ENCODE assay signal across 1 cellular context in the genomic region with DNA sequence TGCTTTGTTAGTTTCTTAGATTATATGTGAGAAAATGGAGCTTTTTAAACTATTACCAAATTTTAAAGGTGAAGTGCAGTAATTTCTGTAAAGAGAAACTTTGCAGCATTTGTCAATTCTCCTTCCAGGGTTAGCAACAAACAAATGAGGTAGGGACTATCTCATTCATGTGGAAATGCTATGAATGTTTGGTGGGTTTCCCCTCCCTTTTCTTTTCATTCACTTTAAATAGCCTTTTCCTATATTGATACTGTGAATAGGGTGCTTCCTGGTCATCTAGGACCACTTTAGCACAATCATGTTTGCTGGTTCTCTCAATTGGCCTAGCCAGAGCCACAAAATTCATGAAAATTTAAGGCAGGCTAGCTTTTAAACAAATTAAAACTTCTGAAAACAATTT.
TF ChIP-seq lines count a peak whose summit lies in the region.

No MANE protein-coding gene starts in this region.

TF ChIP-seq in H1, 55 proteins besides CTCF, POLR2A, EP300 and RAD21:
- TF ChIP-seq, protein P1, sequence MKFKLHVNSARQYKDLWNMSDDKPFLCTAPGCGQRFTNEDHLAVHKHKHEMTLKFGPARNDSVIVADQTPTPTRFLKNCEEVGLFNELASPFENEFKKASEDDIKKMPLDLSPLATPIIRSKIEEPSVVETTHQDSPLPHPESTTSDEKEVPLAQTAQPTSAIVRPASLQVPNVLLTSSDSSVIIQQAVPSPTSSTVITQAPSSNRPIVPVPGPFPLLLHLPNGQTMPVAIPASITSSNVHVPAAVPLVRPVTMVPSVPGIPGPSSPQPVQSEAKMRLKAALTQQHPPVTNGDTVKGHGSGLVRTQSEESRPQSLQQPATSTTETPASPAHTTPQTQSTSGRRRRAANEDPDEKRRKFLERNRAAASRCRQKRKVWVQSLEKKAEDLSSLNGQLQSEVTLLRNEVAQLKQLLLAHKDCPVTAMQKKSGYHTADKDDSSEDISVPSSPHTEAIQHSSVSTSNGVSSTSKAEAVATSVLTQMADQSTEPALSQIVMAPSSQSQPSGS (IDR thresholded peaks at IDR 0.05; ENCODE audit: low read length) = no peak
- TF ChIP-seq, protein P2, sequence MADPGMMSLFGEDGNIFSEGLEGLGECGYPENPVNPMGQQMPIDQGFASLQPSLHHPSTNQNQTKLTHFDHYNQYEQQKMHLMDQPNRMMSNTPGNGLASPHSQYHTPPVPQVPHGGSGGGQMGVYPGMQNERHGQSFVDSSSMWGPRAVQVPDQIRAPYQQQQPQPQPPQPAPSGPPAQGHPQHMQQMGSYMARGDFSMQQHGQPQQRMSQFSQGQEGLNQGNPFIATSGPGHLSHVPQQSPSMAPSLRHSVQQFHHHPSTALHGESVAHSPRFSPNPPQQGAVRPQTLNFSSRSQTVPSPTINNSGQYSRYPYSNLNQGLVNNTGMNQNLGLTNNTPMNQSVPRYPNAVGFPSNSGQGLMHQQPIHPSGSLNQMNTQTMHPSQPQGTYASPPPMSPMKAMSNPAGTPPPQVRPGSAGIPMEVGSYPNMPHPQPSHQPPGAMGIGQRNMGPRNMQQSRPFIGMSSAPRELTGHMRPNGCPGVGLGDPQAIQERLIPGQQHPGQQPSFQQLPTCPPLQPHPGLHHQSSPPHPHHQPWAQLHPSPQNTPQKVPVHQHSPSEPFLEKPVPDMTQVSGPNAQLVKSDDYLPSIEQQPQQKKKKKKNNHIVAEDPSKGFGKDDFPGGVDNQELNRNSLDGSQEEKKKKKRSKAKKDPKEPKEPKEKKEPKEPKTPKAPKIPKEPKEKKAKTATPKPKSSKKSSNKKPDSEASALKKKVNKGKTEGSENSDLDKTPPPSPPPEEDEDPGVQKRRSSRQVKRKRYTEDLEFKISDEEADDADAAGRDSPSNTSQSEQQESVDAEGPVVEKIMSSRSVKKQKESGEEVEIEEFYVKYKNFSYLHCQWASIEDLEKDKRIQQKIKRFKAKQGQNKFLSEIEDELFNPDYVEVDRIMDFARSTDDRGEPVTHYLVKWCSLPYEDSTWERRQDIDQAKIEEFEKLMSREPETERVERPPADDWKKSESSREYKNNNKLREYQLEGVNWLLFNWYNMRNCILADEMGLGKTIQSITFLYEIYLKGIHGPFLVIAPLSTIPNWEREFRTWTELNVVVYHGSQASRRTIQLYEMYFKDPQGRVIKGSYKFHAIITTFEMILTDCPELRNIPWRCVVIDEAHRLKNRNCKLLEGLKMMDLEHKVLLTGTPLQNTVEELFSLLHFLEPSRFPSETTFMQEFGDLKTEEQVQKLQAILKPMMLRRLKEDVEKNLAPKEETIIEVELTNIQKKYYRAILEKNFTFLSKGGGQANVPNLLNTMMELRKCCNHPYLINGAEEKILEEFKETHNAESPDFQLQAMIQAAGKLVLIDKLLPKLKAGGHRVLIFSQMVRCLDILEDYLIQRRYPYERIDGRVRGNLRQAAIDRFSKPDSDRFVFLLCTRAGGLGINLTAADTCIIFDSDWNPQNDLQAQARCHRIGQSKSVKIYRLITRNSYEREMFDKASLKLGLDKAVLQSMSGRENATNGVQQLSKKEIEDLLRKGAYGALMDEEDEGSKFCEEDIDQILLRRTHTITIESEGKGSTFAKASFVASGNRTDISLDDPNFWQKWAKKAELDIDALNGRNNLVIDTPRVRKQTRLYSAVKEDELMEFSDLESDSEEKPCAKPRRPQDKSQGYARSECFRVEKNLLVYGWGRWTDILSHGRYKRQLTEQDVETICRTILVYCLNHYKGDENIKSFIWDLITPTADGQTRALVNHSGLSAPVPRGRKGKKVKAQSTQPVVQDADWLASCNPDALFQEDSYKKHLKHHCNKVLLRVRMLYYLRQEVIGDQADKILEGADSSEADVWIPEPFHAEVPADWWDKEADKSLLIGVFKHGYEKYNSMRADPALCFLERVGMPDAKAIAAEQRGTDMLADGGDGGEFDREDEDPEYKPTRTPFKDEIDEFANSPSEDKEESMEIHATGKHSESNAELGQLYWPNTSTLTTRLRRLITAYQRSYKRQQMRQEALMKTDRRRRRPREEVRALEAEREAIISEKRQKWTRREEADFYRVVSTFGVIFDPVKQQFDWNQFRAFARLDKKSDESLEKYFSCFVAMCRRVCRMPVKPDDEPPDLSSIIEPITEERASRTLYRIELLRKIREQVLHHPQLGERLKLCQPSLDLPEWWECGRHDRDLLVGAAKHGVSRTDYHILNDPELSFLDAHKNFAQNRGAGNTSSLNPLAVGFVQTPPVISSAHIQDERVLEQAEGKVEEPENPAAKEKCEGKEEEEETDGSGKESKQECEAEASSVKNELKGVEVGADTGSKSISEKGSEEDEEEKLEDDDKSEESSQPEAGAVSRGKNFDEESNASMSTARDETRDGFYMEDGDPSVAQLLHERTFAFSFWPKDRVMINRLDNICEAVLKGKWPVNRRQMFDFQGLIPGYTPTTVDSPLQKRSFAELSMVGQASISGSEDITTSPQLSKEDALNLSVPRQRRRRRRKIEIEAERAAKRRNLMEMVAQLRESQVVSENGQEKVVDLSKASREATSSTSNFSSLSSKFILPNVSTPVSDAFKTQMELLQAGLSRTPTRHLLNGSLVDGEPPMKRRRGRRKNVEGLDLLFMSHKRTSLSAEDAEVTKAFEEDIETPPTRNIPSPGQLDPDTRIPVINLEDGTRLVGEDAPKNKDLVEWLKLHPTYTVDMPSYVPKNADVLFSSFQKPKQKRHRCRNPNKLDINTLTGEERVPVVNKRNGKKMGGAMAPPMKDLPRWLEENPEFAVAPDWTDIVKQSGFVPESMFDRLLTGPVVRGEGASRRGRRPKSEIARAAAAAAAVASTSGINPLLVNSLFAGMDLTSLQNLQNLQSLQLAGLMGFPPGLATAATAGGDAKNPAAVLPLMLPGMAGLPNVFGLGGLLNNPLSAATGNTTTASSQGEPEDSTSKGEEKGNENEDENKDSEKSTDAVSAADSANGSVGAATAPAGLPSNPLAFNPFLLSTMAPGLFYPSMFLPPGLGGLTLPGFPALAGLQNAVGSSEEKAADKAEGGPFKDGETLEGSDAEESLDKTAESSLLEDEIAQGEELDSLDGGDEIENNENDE (IDR thresholded peaks at IDR 0.05; ENCODE audit: insufficient replicate concordance, low read length) = no peak
- TF ChIP-seq JUND (IDR thresholded peaks at IDR 0.05; ENCODE audit: low read length) (no peak), GTF2F1 (IDR thresholded peaks at IDR 0.05; ENCODE audit: borderline replicate concordance, low read depth, low read length) (no peak), EZH2 (IDR thresholded peaks at IDR 0.05; ENCODE audit: low read depth, low read length, severe bottlenecking) (no peak), PHF8 (conservative IDR thresholded peaks at IDR 0.05; ENCODE audit: low read depth, low read length) (no peak), SAP30 (IDR thresholded peaks at IDR 0.05; ENCODE audit: insufficient read depth, insufficient replicate concordance, low read length) (no peak), TEAD4 (IDR thresholded peaks at IDR 0.05; ENCODE audit: low read depth, low read length) (no peak), TAF1 (IDR thresholded peaks at IDR 0.05; ENCODE audit: low read depth, low read length) (no peak), BCL11A (IDR thresholded peaks at IDR 0.05; ENCODE audit: low read depth in 2 of 2, low read length in 2 of 2) (no peak)
